In genomic region chr1:26350701-26351590, GRCh38 we compare ENCODE assay signal across 2 cellular contexts.
TF ChIP-seq lines count a peak whose summit lies in the region.

No MANE protein-coding gene starts in this region.

TF ChIP-seq in A549, 52 proteins besides CTCF, POLR2A, EP300 and RAD21 (continued from another document):
- TF ChIP-seq ZNF302 (CRISPR knock-in tag; IDR thresholded peaks at IDR 0.05) (no peak), MAX (IDR thresholded peaks at IDR 0.05) (no peak), EHF (CRISPR knock-in tag; IDR thresholded peaks at IDR 0.05) (no peak), POLR2AphosphoS2 (conservative IDR thresholded peaks at IDR 0.05; ENCODE audit: low read length) (no peak), JUN (IDR thresholded peaks at IDR 0.05) (peak in 1 of 2 experiments; percentile 56; a peak in 1 of 5 replicates), KDM5A (IDR thresholded peaks at IDR 0.05) (no peak), TP53 (CRISPR knock-in tag; IDR thresholded peaks at IDR 0.05) (no peak), GATA3 (IDR thresholded peaks at IDR 0.05; ENCODE audit: borderline replicate concordance) (peak; percentile 50; the same call in 1 of the 2 replicates), CBX8 (IDR thresholded peaks at IDR 0.05) (no peak), RARB (CRISPR knock-in tag; IDR thresholded peaks at IDR 0.05) (no peak), FOSL2 (IDR thresholded peaks at IDR 0.05) (no peak), FOSL2 (CRISPR knock-in tag; IDR thresholded peaks at IDR 0.05) (peak; percentile 68), RCOR1 (IDR thresholded peaks at IDR 0.05; ENCODE audit: low read depth, low read length) (no peak), ZSCAN20 (CRISPR knock-in tag; IDR thresholded peaks at IDR 0.05) (no peak), PHF8 (IDR thresholded peaks at IDR 0.05; ENCODE audit: borderline replicate concordance, low read depth) (no peak), HEYL (CRISPR knock-in tag; IDR thresholded peaks at IDR 0.05) (no peak), RFX5 (IDR thresholded peaks at IDR 0.05) (no peak), TFCP2L1 (CRISPR knock-in tag; IDR thresholded peaks at IDR 0.05) (no peak), MYC (IDR thresholded peaks at IDR 0.05; ENCODE audit: borderline replicate concordance, low read length) (no peak), MAFK (IDR thresholded peaks at IDR 0.05; ENCODE audit: partially characterized antibody) (no peak), SREBF2 (IDR thresholded peaks at IDR 0.05) (no peak)

TF ChIP-seq in SK-N-SH treated with all-trans-retinoic acid at 6 μM for 48 hours, 23 proteins besides CTCF, POLR2A, EP300 and RAD21:
- no peak for TF ChIP-seq POU6F1 (CRISPR knock-in tag; IDR thresholded peaks at IDR 0.05; ENCODE audit: borderline replicate concordance, low read depth)
- TF ChIP-seq ZFP30 (CRISPR knock-in tag; IDR thresholded peaks at IDR 0.05), result no peak
- TF ChIP-seq ISL1 (CRISPR knock-in tag; IDR thresholded peaks at IDR 0.05), result no peak
- TF ChIP-seq ZFP3 (CRISPR knock-in tag; IDR thresholded peaks at IDR 0.05), result no peak
- TF ChIP-seq RARB (CRISPR knock-in tag; IDR thresholded peaks at IDR 0.05), result no peak
- TF ChIP-seq CSDC2 (CRISPR knock-in tag; IDR thresholded peaks at IDR 0.05), result no peak
- no peak for TF ChIP-seq ZNF565 (CRISPR knock-in tag; conservative IDR thresholded peaks at IDR 0.05; ENCODE audit: low read depth)
- TF ChIP-seq PATZ1 (CRISPR knock-in tag; IDR thresholded peaks at IDR 0.05; ENCODE audit: borderline replicate concordance), result no peak
- no peak for TF ChIP-seq OSR1 (CRISPR knock-in tag; IDR thresholded peaks at IDR 0.05)
- TF ChIP-seq PPARA (CRISPR knock-in tag; IDR thresholded peaks at IDR 0.05; ENCODE audit: borderline replicate concordance), result no peak
- no peak for TF ChIP-seq BACH2 (CRISPR knock-in tag; IDR thresholded peaks at IDR 0.05; ENCODE audit: borderline replicate concordance)
- TF ChIP-seq ZNF8 (CRISPR knock-in tag; IDR thresholded peaks at IDR 0.05), result no peak
- TF ChIP-seq ARNTL (CRISPR knock-in tag; IDR thresholded peaks at IDR 0.05; ENCODE audit: borderline replicate concordance, low read depth), result no peak
- TF ChIP-seq TCF4 (CRISPR knock-in tag; IDR thresholded peaks at IDR 0.05; ENCODE audit: borderline replicate concordance), result no peak
- no peak for TF ChIP-seq CREB5 (CRISPR knock-in tag; IDR thresholded peaks at IDR 0.05; ENCODE audit: low read depth)
- no peak for TF ChIP-seq ZC3H10 (CRISPR knock-in tag; IDR thresholded peaks at IDR 0.05)
- TF ChIP-seq GLIS3 (CRISPR knock-in tag; IDR thresholded peaks at IDR 0.05), result no peak
